ENCODE assay signal across 8 cellular contexts in genomic region chr19:52748336-52748950, GRCh38. TPM values are rescaled to one million over a fixed set of nuclear protein-coding genes. Genes with fewer than 3 reads are reported as not detected.
DNase-seq lines count a peak whose midpoint lies in the region; ATAC-seq and TF ChIP-seq lines count a peak whose summit lies in the region.

No MANE protein-coding gene starts in this region.

- H3K36me3 ChIP-seq in thyroid gland: no peaks in the 10 kb centered on the region

- no TSS peak for BruUV-seq in Calu3 (replicated peaks; lab: Mats Ljungman, UMichigan)

- no peaks in the 10 kb centered on the region for H3K27me3 ChIP-seq in thyroid gland

- H3K4me3 Mint-ChIP-seq in WTC11 (peak overlapping the region; percentile 63), Calu3 (ENCODE audit: low read depth, unreplicated experiment) (no peak overlapping the region)

- intact Hi-C loops in thyroid gland (cut with DNase I) (loop anchor here (10.0 kb wide), 1 partner anchor 504 kb away; no protein-coding TSS in a partner anchor), posterior cingulate gyrus (cut with DNase I) (no loop called here), Calu3 (cut with micrococcal nuclease; ENCODE audit: unreplicated experiment) (no loop called here)

- CTCF ChIA-PET in WTC11 (lab: Charles Lee) (interaction anchor here (1.1 kb wide), 1 partner anchor 13 kb away, joined by 4 read pairs; the partner anchor contains the start of gene ZNF611), Calu3 (lab: Charles Lee) (no interaction called here)

- H3K36me3 Mint-ChIP-seq in WTC11 (no peaks in the 10 kb centered on the region), Calu3 (ENCODE audit: insufficient read depth, unreplicated experiment) (peaks cover 4% of the 10 kb centered on the region)

- H3K27ac ChIP-seq in 22Rv1 (no peak overlapping the region), thyroid gland (no peak overlapping the region)

- H3K9me3 ChIP-seq in thyroid gland: no peaks in the 10 kb centered on the region

- peak; percentile 36 for TF ChIP-seq CTCF in 22Rv1 (IDR thresholded peaks at IDR 0.05)
- peak; percentile 28 for TF ChIP-seq CTCF in GM12873 (IDR thresholded peaks at IDR 0.05; ENCODE audit: insufficient read depth, low read depth, low read length, missing control alignments)
- 0 out of 2 replicates have a peak, but pooled peaks have one; percentile 24 for TF ChIP-seq CTCF in WTC11 (IDR thresholded peaks at IDR 0.05)
- peak in 5 of 6 experiments; percentile 21 to 64 (median 40) for TF ChIP-seq CTCF in thyroid gland (IDR thresholded peaks at IDR 0.05)
- no peak for TF ChIP-seq CTCF in Calu3 (IDR thresholded peaks at IDR 0.05; ENCODE audit: unreplicated experiment)

- H3K9me3 Mint-ChIP-seq in WTC11: no peaks in the 10 kb centered on the region
- peaks cover 14% of the 10 kb centered on the region for H3K9me3 Mint-ChIP-seq in Calu3 (ENCODE audit: low read depth, unreplicated experiment)

- POLR2A ChIA-PET in WTC11 (lab: Charles Lee): no interaction called here

- H3K27me3 Mint-ChIP-seq in WTC11 (ENCODE audit: low read depth) (no peaks in the 10 kb centered on the region; the same call in 1 of the 2 replicates), Calu3 (ENCODE audit: unreplicated experiment) (no peaks in the 10 kb centered on the region)

- H3K4me1 ChIP-seq in thyroid gland: no peaks in the 10 kb centered on the region

- ATAC-seq in WTC11 (peak; percentile 61), HG02642 (IDR thresholded peaks at IDR 0.05; ENCODE audit: poor library complexity, unreplicated experiment) (no peak)

- no peak overlapping the region for H3K4me3 ChIP-seq in thyroid gland (replicated peaks in 1 of 3)

- no peak for DNase-seq in WTC11 (ENCODE audit: low spot score)
- DNase-seq in iPS-NIHi11 (ENCODE audit: low spot score): peak; percentile 36
- peak in 1 of 2 donors; percentile 37 for DNase-seq in thyroid gland
- no peak for DNase-seq in posterior cingulate gyrus
- no peak for DNase-seq in Calu3

- no peak overlapping the region for H3K27ac Mint-ChIP-seq in WTC11
- no peak overlapping the region for H3K27ac Mint-ChIP-seq in Calu3 (ENCODE audit: unreplicated experiment)

- 22 to 24% methylated on average over 8 of the region's 8 CpGs for WGBS in thyroid gland, 2 donors

- peaks cover 23% of the 10 kb centered on the region for H3K4me1 Mint-ChIP-seq in WTC11
- no peaks in the 10 kb centered on the region for H3K4me1 Mint-ChIP-seq in Calu3 (ENCODE audit: low read depth, unreplicated experiment)

- TF ChIP-seq POLR2A in thyroid gland (IDR thresholded peaks at IDR 0.05): no peak

TF ChIP-seq in WTC11, 78 proteins besides CTCF, POLR2A, EP300 and RAD21:
- TF ChIP-seq TCF7 (CRISPR knock-in tag; IDR thresholded peaks at IDR 0.05; ENCODE audit: low read depth) (no peak), ZNF416 (CRISPR knock-in tag; IDR thresholded peaks at IDR 0.05) (no peak), ELF4 (CRISPR knock-in tag; IDR thresholded peaks at IDR 0.05; ENCODE audit: low read depth) (no peak), PREB (CRISPR knock-in tag; IDR thresholded peaks at IDR 0.05; ENCODE audit: borderline replicate concordance) (no peak), FOXJ3 (CRISPR knock-in tag; IDR thresholded peaks at IDR 0.05; ENCODE audit: borderline replicate concordance) (no peak), ARID4B (CRISPR knock-in tag; IDR thresholded peaks at IDR 0.05; ENCODE audit: borderline replicate concordance) (no peak)
- TF ChIP-seq, protein P1, sequence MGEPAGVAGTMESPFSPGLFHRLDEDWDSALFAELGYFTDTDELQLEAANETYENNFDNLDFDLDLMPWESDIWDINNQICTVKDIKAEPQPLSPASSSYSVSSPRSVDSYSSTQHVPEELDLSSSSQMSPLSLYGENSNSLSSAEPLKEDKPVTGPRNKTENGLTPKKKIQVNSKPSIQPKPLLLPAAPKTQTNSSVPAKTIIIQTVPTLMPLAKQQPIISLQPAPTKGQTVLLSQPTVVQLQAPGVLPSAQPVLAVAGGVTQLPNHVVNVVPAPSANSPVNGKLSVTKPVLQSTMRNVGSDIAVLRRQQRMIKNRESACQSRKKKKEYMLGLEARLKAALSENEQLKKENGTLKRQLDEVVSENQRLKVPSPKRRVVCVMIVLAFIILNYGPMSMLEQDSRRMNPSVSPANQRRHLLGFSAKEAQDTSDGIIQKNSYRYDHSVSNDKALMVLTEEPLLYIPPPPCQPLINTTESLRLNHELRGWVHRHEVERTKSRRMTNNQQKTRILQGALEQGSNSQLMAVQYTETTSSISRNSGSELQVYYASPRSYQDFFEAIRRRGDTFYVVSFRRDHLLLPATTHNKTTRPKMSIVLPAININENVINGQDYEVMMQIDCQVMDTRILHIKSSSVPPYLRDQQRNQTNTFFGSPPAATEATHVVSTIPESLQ (CRISPR knock-in tag; IDR thresholded peaks at IDR 0.05): no peak

RNA-seq across cellular contexts. Expression of gene ZNF611, which starts 13.6 kb away (rescaled TPM):
- 18.0 to 22.4 TPM (median 19.9 TPM) in 3 replicates for total RNA-seq in WTC11 (2021)
- total RNA-seq in thyroid gland: 10 to 100 TPM; 12.8 to 34.8 (median 24.5) TPM
- total RNA-seq in Calu3 (2022): 14.1 and 19.8 TPM in 2 replicates

RNA-seq across cellular contexts. Expression of gene ZNF600, which starts 38.1 kb away (rescaled TPM):
- total RNA-seq in WTC11 (2021) (11.7 to 13.4 TPM (median 13.2 TPM) in 3 replicates), thyroid gland (10 to 100 TPM in 3 of 4 donors, 1 to 10 TPM in 1; 8.8 to 15.3 (median 12.4) TPM), Calu3 (2022) (18.4 and 23.4 TPM in 2 replicates)
